In genomic region chr12:6432991-6433390, GRCh38 we compare ENCODE assay signal across 1 cellular context.
TF ChIP-seq lines count a peak whose summit lies in the region.

No MANE protein-coding gene starts in this region.

TF ChIP-seq in IMR-90, 13 proteins besides CTCF, POLR2A, EP300 and RAD21:
- no peak for TF ChIP-seq RFX5 (IDR thresholded peaks at IDR 0.05; ENCODE audit: low read depth, low read length)
- TF ChIP-seq MXI1 (IDR thresholded peaks at IDR 0.05; ENCODE audit: borderline replicate concordance, low read depth, low read length): no peak
- TF ChIP-seq MAFK (IDR thresholded peaks at IDR 0.05; ENCODE audit: low read depth, low read length): no peak
- TF ChIP-seq ELK1 (IDR thresholded peaks at IDR 0.05; ENCODE audit: borderline replicate concordance, low read depth, low read length): no peak
- TF ChIP-seq MAZ (IDR thresholded peaks at IDR 0.05; ENCODE audit: borderline replicate concordance, low read depth, low read length): no peak
- TF ChIP-seq BHLHE40 (IDR thresholded peaks at IDR 0.05; ENCODE audit: low read depth, low read length): no peak
- TF ChIP-seq CHD1 (IDR thresholded peaks at IDR 0.05; ENCODE audit: low read depth, low read length): no peak
- TF ChIP-seq SMC3 (IDR thresholded peaks at IDR 0.05; ENCODE audit: low read depth, low read length): no peak
- no peak for TF ChIP-seq NFE2L2 (IDR thresholded peaks at IDR 0.05; ENCODE audit: low read depth, low read length)
- no peak for TF ChIP-seq USF2 (IDR thresholded peaks at IDR 0.05; ENCODE audit: low read depth, low read length)
- no peak for TF ChIP-seq RCOR1 (IDR thresholded peaks at IDR 0.05; ENCODE audit: insufficient replicate concordance, low read length)
- no peak for TF ChIP-seq FOS (IDR thresholded peaks at IDR 0.05; ENCODE audit: low read depth, low read length)
- TF ChIP-seq CEBPB (IDR thresholded peaks at IDR 0.05; ENCODE audit: low read depth, low read length): no peak
